8 cellular contexts compared by ENCODE assay signal in the genomic region with DNA sequence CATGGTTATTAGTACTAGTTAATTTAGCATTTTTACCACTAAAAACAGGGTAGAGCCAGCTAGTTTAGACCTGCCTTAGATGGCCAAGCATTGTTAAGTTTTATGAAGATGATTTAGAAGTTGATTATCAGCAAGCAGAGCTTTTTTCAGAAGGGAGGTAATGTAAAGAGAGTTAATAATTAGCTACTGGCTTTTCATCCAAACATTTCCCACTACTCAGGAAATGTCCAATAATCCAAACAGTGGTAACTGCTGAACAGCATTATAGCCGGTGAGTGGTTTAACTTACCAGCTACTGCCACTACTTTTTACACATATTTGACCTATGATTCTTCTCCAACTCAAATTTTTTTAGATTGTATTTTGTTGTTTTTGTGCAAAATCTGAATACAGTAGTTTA. TPM values are rescaled to one million over a fixed set of nuclear protein-coding genes. Genes with fewer than 3 reads are reported as not detected.
DNase-seq lines count a peak whose midpoint lies in the region; TF ChIP-seq lines count a peak whose summit lies in the region.

No MANE protein-coding gene starts in this region.

- POLR2A ChIA-PET in GM10248 (lab: Yijun Ruan, JAX): no interaction called here

- peaks cover 23% of the 10 kb centered on the region; the same call in 1 of the 2 replicates for H3K27me3 ChIP-seq in HUES64 (ENCODE audit: insufficient read depth, low read length)
- peaks cover 0 to 44% (median 15%) of the 10 kb centered on the region in 45 donors for H3K27me3 ChIP-seq in dorsolateral prefrontal cortex
- H3K27me3 ChIP-seq in osteoblast (ENCODE audit: insufficient read depth, low read length): no peaks in the 10 kb centered on the region

- no peaks in the 10 kb centered on the region for H4K20me1 ChIP-seq in osteoblast (ENCODE audit: insufficient read depth, low read length)

- H3K36me3 ChIP-seq in HUES64 (ENCODE audit: insufficient read depth, low read length) (no peaks in the 10 kb centered on the region), osteoblast (ENCODE audit: insufficient read depth, low read length) (no peaks in the 10 kb centered on the region)

- H3K4me3 ChIP-seq in AG09309 (ENCODE audit: control insufficient read depth, low read depth, low read length) (peak overlapping the region; percentile 71), HUES64 (ENCODE audit: low read length) (peak overlapping the region; percentile 69; the same call in 1 of the 2 replicates), dorsolateral prefrontal cortex (peak overlapping the region in 51 of 59 donors; percentile 5 to 78 (median 62)), osteoblast (ENCODE audit: insufficient read depth, low read length) (peak overlapping the region; percentile 85)

- CTCF ChIA-PET in GM10248 (lab: Yijun Ruan, JAX): interaction anchor here (1.3 to 2.1 kb wide), 3 partner anchors 10 to 126 kb away, joined by 3 to 12 read pairs (median 4); no protein-coding TSS in a partner anchor

- intact Hi-C loops in dorsolateral prefrontal cortex (cut with DNase I): loop anchor here in 1 of 2 donors (5.0 kb wide), 1 partner anchor 128 kb away; no protein-coding TSS in a partner anchor

- peak overlapping the region; percentile 94 for H3K4me2 ChIP-seq in osteoblast (ENCODE audit: insufficient read depth, low read length)

- H3K4me1 ChIP-seq in HUES64 (ENCODE audit: insufficient read depth, low read length): peaks cover 8% of the 10 kb centered on the region; the same call in 1 of the 2 replicates
- peaks cover 11% of the 10 kb centered on the region for H3K4me1 ChIP-seq in osteoblast (ENCODE audit: insufficient read depth, low read length)

- DNase-seq in AG09309 (ENCODE audit: low read depth) (no peak), dorsolateral prefrontal cortex (no peak), osteoblast (ENCODE audit: insufficient read length, low spot score, missing footprints) (no peak), NCI-H69 (lab: John Stamatoyannopoulos, UW) (no peak), NCI-H2029 treated with DMSO at 0.1 percent for 48 hours (lab: John Stamatoyannopoulos, UW) (no peak), GM10248 (ENCODE audit: extremely low spot score) (no peak), NCI-H187 (lab: John Stamatoyannopoulos, UW) (no peak)

- H3K9ac ChIP-seq in HUES64 (ENCODE audit: low read depth, low read length): no peak overlapping the region

- H3K9me3 ChIP-seq in HUES64 (ENCODE audit: insufficient read depth, low read depth, low read length): no peaks in the 10 kb centered on the region
- no peaks in the 10 kb centered on the region for H3K9me3 ChIP-seq in osteoblast (ENCODE audit: low read depth, low read length)

- no peak overlapping the region for H2AFZ ChIP-seq in osteoblast (ENCODE audit: low read length)

- peaks cover 4% of the 10 kb centered on the region for H3K79me2 ChIP-seq in osteoblast (ENCODE audit: insufficient read depth, low read length)

- no peak overlapping the region for H3K27ac ChIP-seq in HUES64 (ENCODE audit: low read depth, low read length)
- peak overlapping the region in 13 of 59 donors; percentile 8 to 84 (median 37) for H3K27ac ChIP-seq in dorsolateral prefrontal cortex
- H3K27ac ChIP-seq in osteoblast (ENCODE audit: low read depth, low read length): no peak overlapping the region

- TF ChIP-seq CTCF in AG09309 (IDR thresholded peaks at IDR 0.05; ENCODE audit: control insufficient read depth, insufficient read depth, low read depth, low read length, missing control alignments) (no peak), dorsolateral prefrontal cortex (IDR thresholded peaks at IDR 0.05 in 54 of 56, conservative IDR thresholded peaks at IDR 0.05 in 2 of 56; ENCODE audit: low read depth in 1 of 56, partially characterized antibody in 56 of 56) (no peak), osteoblast (IDR thresholded peaks at IDR 0.05; ENCODE audit: extremely low read depth, low read depth, low read length) (no peak), GM10248 (IDR thresholded peaks at IDR 0.05; ENCODE audit: control extremely low read depth, extremely low read depth, low read depth, missing control alignments) (no peak)

- 93% methylated on average over 1 of the region's 1 CpG for WGBS in HUES64

RNA-seq across cellular contexts. Expression of a gene that starts 1.7 kb away (rescaled TPM):
- 1.9 TPM for polyA plus RNA-seq in HUES64 (2013, experiment 1 of 2)
- 1.4 TPM for polyA plus RNA-seq in HUES64 (2013, experiment 2 of 2)
- 10 to 100 TPM in 92 of 120 experiments, 1 to 10 TPM in 28; 3.7 to 35.1 (median 13.0) TPM for total RNA-seq in dorsolateral prefrontal cortex
- total RNA-seq in osteoblast: 28.6 and 31.8 TPM in 2 replicates

RNA-seq across cellular contexts. Expression of a gene that starts 1.7 kb away (rescaled TPM):
- polyA plus RNA-seq in HUES64 (2013, experiment 1 of 2): 11.4 TPM
- 10.3 TPM for polyA plus RNA-seq in HUES64 (2013, experiment 2 of 2)
- total RNA-seq in dorsolateral prefrontal cortex (10 to 100 TPM; 11.6 to 28.0 (median 17.4) TPM), osteoblast (21.4 and 21.5 TPM in 2 replicates)
